8 cellular contexts compared by ENCODE assay signal in genomic region chr4:9532863-9533192, GRCh38.
DNase-seq lines count a peak whose midpoint lies in the region; ATAC-seq, FAIRE-seq and TF ChIP-seq lines count a peak whose summit lies in the region.
"Not testable (repeated sequence)": the region's sequence is repeated elsewhere in the genome, so short reads cannot be mapped to it uniquely, and the experiment has no call there.

No MANE protein-coding gene starts in this region.

- peak overlapping the region; percentile 42 for H3K4me3 Mint-ChIP-seq in T-helper 1 cell treated with Interleukin-12 subunit alpha and Interleukin-12 subunit beta and Interleukin-4 antibody, amounts not matched to agents 30 μg/mL and 1 μg/mL, for 36 hours
- H3K4me3 Mint-ChIP-seq in activated naive CD4-positive, alpha-beta T cell treated with anti-CD3 and anti-CD28 coated beads, Interleukin-2, amount 50 U/mL, for 24 hours, result peak overlapping the region; percentile 72
- peak overlapping the region; percentile 73 for H3K4me3 Mint-ChIP-seq in endodermal cell
- H3K4me3 Mint-ChIP-seq in nephron, result peak overlapping the region; percentile 81 to 85 (median 84)

- peaks cover 35% of the 10 kb centered on the region for H3K27me3 Mint-ChIP-seq in T-helper 1 cell treated with Interleukin-12 subunit alpha and Interleukin-12 subunit beta and Interleukin-4 antibody, amounts not matched to agents 30 μg/mL and 1 μg/mL, for 36 hours (ENCODE audit: low read depth)
- H3K27me3 Mint-ChIP-seq in activated naive CD4-positive, alpha-beta T cell treated with anti-CD3 and anti-CD28 coated beads, Interleukin-2, amount 50 U/mL, for 24 hours, result peaks cover 14% of the 10 kb centered on the region
- H3K27me3 Mint-ChIP-seq in endodermal cell (ENCODE audit: insufficient read depth) (peaks cover 27% of the 10 kb centered on the region), nephron (ENCODE audit: low read depth) (peaks cover 59% of the 10 kb centered on the region)

- H3K9me2 ChIP-seq in HCT116 (ENCODE audit: insufficient read depth), result not testable (repeated sequence)

- not testable (repeated sequence) for FAIRE-seq in small intestine (lab: Jason Lieb, UNC)

- not testable (repeated sequence) for H2AFZ ChIP-seq in HCT116 (ENCODE audit: low read depth, low read length, poor library complexity, severe bottlenecking)

- not testable (repeated sequence) for ATAC-seq in HCT116

- H3K4me3 ChIP-seq in HCT116 (replicated peaks in 1 of 2; ENCODE audit: low read depth in 1 of 2, low read length in 2 of 2) (peak overlapping the region; percentile 70 to 78), endodermal cell (ENCODE audit: low read length) (peak overlapping the region; percentile 76), iPS-20b (ENCODE audit: low read length) (peak overlapping the region; percentile 65; the same call in 1 of the 2 replicates), small intestine (ENCODE audit: low read depth in 1 of 2, low read length in 2 of 2) (peak overlapping the region; percentile 57 to 67), vagina (peak overlapping the region; percentile 38 to 54)

- RAD21 ChIA-PET in HCT116 (lab: Charles Lee; ENCODE audit: low non-redundant PET in 1 of 2, low total read pairs in 2 of 2, uncharacterized antibody in 2 of 2, unreplicated experiment in 2 of 2), result interaction anchor here in 1 of 2 experiments (1.0 kb wide), 1 partner anchor 37 kb away, joined by 3 read pairs; no protein-coding TSS in a partner anchor

- H3K9me3 ChIP-seq in HCT116 (ENCODE audit: control insufficient read depth in 1 of 2, insufficient read depth in 1 of 2, low read depth in 1 of 2, low read length in 2 of 2); endodermal cell (ENCODE audit: control insufficient read depth, low read length); iPS-20b (ENCODE audit: insufficient read depth, low read depth, low read length); small intestine (ENCODE audit: control insufficient read depth, low read depth); vagina: not testable (repeated sequence)

- not testable (repeated sequence) for H3K27me3 ChIP-seq in HCT116 (ENCODE audit: insufficient read depth, low read length); endodermal cell (ENCODE audit: control insufficient read depth, insufficient read depth, low read length, poor library complexity, severe bottlenecking); small intestine (ENCODE audit: control insufficient read depth in 2 of 2, insufficient read depth in 2 of 2, low read length in 2 of 2); vagina
- peaks cover 25% of the 10 kb centered on the region for H3K27me3 ChIP-seq in iPS-20b (ENCODE audit: insufficient read depth, low read length)

- H3K36me3 Mint-ChIP-seq in T-helper 1 cell treated with Interleukin-12 subunit alpha and Interleukin-12 subunit beta and Interleukin-4 antibody, amounts not matched to agents 30 μg/mL and 1 μg/mL, for 36 hours (ENCODE audit: low read depth); activated naive CD4-positive, alpha-beta T cell treated with anti-CD3 and anti-CD28 coated beads, Interleukin-2, amount 50 U/mL, for 24 hours; nephron (ENCODE audit: low read depth): not testable (repeated sequence)
- H3K36me3 Mint-ChIP-seq in endodermal cell (ENCODE audit: low read depth), result peaks cover 11% of the 10 kb centered on the region

- H3K27ac ChIP-seq in HCT116 (ENCODE audit: low read depth, low read length), result peak overlapping the region; percentile 71; the same call in 1 of the 2 replicates
- not testable (repeated sequence) for H3K27ac ChIP-seq in endodermal cell (ENCODE audit: low read depth, low read length); iPS-20b (ENCODE audit: low read length); small intestine (ENCODE audit: low read depth in 1 of 2, low read length in 1 of 2)
- peak overlapping the region; percentile 61 for H3K27ac ChIP-seq in vagina

- CTCF ChIA-PET in HCT116 (lab: Charles Lee), result interaction anchor here (1.3 to 1.9 kb wide), 3 partner anchors 12 to 170 kb away, joined by 4 to 7 read pairs (median 6); no protein-coding TSS in a partner anchor

- TF ChIP-seq RAD21 in HCT116 (IDR thresholded peaks at IDR 0.05; ENCODE audit: low read depth), result not testable (repeated sequence)

- peaks cover 25% of the 10 kb centered on the region for H3K79me2 ChIP-seq in HCT116 (ENCODE audit: insufficient read depth, low read length)

- intact Hi-C loops in HCT116 (cut with micrococcal nuclease), result loop anchor here (10.0 kb wide), 1 partner anchor 482 kb away; no protein-coding TSS in a partner anchor
- intact Hi-C loops in vagina (cut with DNase I), result not testable (repeated sequence)

- not testable (repeated sequence) for H3K27ac Mint-ChIP-seq in T-helper 1 cell treated with Interleukin-12 subunit alpha and Interleukin-12 subunit beta and Interleukin-4 antibody, amounts not matched to agents 30 μg/mL and 1 μg/mL, for 36 hours; activated naive CD4-positive, alpha-beta T cell treated with anti-CD3 and anti-CD28 coated beads, Interleukin-2, amount 50 U/mL, for 24 hours; endodermal cell; nephron

- H3K36me3 ChIP-seq in HCT116 (ENCODE audit: control insufficient read depth in 1 of 2, insufficient read depth in 2 of 2, low read length in 2 of 2); endodermal cell (ENCODE audit: control insufficient read depth, insufficient read depth, low read length); iPS-20b (ENCODE audit: insufficient read depth, low read depth, low read length); small intestine (ENCODE audit: control insufficient read depth in 2 of 2, insufficient read depth in 2 of 2, low read length in 2 of 2); vagina: not testable (repeated sequence)

- WGBS in endodermal cell (ENCODE audit: insufficient coverage in 1 of 2, insufficient read length in 1 of 2), 2 experiments, result 16 to 33% methylated on average over 4 to 15 of the region's 15 CpGs
- 4 to 12% (median 8%) methylated on average over 6 to 15 of the region's 15 CpGs for WGBS in small intestine, 3 donors

- not testable (repeated sequence) for H3K4me1 ChIP-seq in HCT116 (ENCODE audit: control insufficient read depth in 1 of 2, insufficient read depth in 2 of 2, low read length in 2 of 2); endodermal cell (ENCODE audit: control insufficient read depth, insufficient read depth, low read length); iPS-20b (ENCODE audit: insufficient read depth, low read length); small intestine (ENCODE audit: control insufficient read depth in 2 of 2, insufficient read depth in 1 of 2, low read depth in 1 of 2, low read length in 1 of 2); vagina

- POLR2A ChIA-PET in HCT116 (lab: Charles Lee), result not testable (repeated sequence)

- not testable (repeated sequence) for DNase-seq in HCT116 (ENCODE audit: low read depth, low spot score); endodermal cell; vagina (ENCODE audit: extremely low spot score in 2 of 2)
- peak; percentile 22 for DNase-seq in small intestine

- TF ChIP-seq POLR2A in HCT116 (IDR thresholded peaks at IDR 0.05; ENCODE audit: borderline replicate concordance, extremely low read depth, insufficient read depth, insufficient read length); vagina (IDR thresholded peaks at IDR 0.05): not testable (repeated sequence)

- not testable (repeated sequence) for H4K20me1 ChIP-seq in HCT116 (ENCODE audit: insufficient read depth)

- not testable (repeated sequence) for BruUV-seq in HCT116 (replicated peaks; lab: Mats Ljungman, UMichigan)

- H3K4me1 Mint-ChIP-seq in T-helper 1 cell treated with Interleukin-12 subunit alpha and Interleukin-12 subunit beta and Interleukin-4 antibody, amounts not matched to agents 30 μg/mL and 1 μg/mL, for 36 hours (ENCODE audit: low read depth); activated naive CD4-positive, alpha-beta T cell treated with anti-CD3 and anti-CD28 coated beads, Interleukin-2, amount 50 U/mL, for 24 hours: not testable (repeated sequence)
- H3K4me1 Mint-ChIP-seq in endodermal cell (peaks cover 23% of the 10 kb centered on the region), nephron (peaks cover 25% of the 10 kb centered on the region)

- not testable (repeated sequence) for TF ChIP-seq CTCF in HCT116 (IDR thresholded peaks at IDR 0.05 in 2 of 3, conservative IDR thresholded peaks at IDR 0.05 in 1 of 3; ENCODE audit: borderline replicate concordance in 1 of 3, insufficient read depth in 1 of 3, low read depth in 2 of 3, low read length in 2 of 3); endodermal cell (conservative IDR thresholded peaks at IDR 0.05); nephron (IDR thresholded peaks at IDR 0.05; ENCODE audit: unreplicated experiment in 3 of 3); vagina (IDR thresholded peaks at IDR 0.05)

- peak overlapping the region; percentile 79 for H3K4me2 ChIP-seq in HCT116 (ENCODE audit: low read length)

- peak overlapping the region; percentile 83 for H3K9ac ChIP-seq in HCT116 (ENCODE audit: low read length)
- peak overlapping the region; percentile 41 for H3K9ac ChIP-seq in endodermal cell (ENCODE audit: extremely low read depth, low read length, poor library complexity, severe bottlenecking)
- H3K9ac ChIP-seq in iPS-20b (ENCODE audit: low read depth, low read length), result peak overlapping the region; percentile 68; the same call in 1 of the 2 replicates

- not testable (repeated sequence) for H3K9me3 Mint-ChIP-seq in T-helper 1 cell treated with Interleukin-12 subunit alpha and Interleukin-12 subunit beta and Interleukin-4 antibody, amounts not matched to agents 30 μg/mL and 1 μg/mL, for 36 hours; activated naive CD4-positive, alpha-beta T cell treated with anti-CD3 and anti-CD28 coated beads, Interleukin-2, amount 50 U/mL, for 24 hours; endodermal cell; nephron
